ENCODE assay signal across 24 cellular contexts in the genomic region with DNA sequence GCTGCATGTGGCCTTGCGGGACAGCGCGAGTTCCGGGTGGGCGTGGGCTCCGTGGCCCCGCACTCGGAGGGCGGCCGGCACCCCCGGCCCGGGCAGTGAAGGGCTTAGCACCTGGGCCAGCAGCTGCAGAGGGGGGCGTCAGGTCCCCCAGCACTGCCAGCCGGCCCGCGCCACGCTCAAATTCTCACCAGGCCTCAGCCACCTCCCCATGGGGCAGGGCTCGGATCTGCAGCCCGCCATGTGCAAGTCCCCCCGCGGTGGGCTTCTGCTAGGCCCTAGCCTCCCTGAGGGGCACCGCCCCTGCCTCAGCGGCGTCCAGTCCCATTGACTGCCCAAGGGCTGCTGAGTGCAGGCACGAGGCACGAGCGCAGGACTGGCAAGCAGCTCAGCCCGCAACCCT. TPM values are rescaled to one million over a fixed set of nuclear protein-coding genes. Genes with fewer than 3 reads are reported as not detected.
DNase-seq lines count a peak whose midpoint lies in the region; ATAC-seq, FAIRE-seq and TF ChIP-seq lines count a peak whose summit lies in the region.
"Had no signal": no experiment of that assay in that cellular context is flagged by ENCODE, and none has a peak within 500 bp of the region (broad histone marks: within the 10 kb centered on the region; RNA-seq: fewer than 3 reads in every experiment).

No MANE protein-coding gene starts in this region.

- H2AFZ ChIP-seq in neuronal stem cell (ENCODE audit: low read length), result no peak overlapping the region

- H3K27me3 ChIP-seq in CD4-positive, alpha-beta T cell (ENCODE audit: control insufficient read depth, insufficient read depth, low read length), result no peaks in the 10 kb centered on the region
- H3K27me3 ChIP-seq in neuronal stem cell (ENCODE audit: control insufficient read depth in 3 of 3, insufficient read depth in 3 of 3, low read depth in 1 of 3, low read length in 3 of 3), result peaks cover 0 to 2% (median 0%) of the 10 kb centered on the region in 3 experiments

- H3K9me3 ChIP-seq in CD4-positive, alpha-beta T cell (ENCODE audit: control insufficient read depth, low read length), result no peaks in the 10 kb centered on the region
- H3K9me3 ChIP-seq in kidney (ENCODE audit: control insufficient read depth in 1 of 2, low read length in 2 of 2) (no peaks in the 10 kb centered on the region), neuronal stem cell (replicated peaks in 1 of 2; ENCODE audit: control insufficient read depth in 2 of 2, insufficient read depth in 1 of 2, low read depth in 1 of 2, low read length in 2 of 2) (peaks cover 2% of the 10 kb centered on the region in 2 donors)
- H3K9me3 ChIP-seq: A549 had no signal

- FAIRE-seq in kidney (lab: Jason Lieb, UNC) (no peak), frontal cortex (lab: Jason Lieb, UNC) (no peak), GM12891 (lab: Jason Lieb, UNC) (no peak)
- FAIRE-seq: A549, GM12878, GM19239 had no signal

- no peak for TF ChIP-seq POLR2A in GM12891 (IDR thresholded peaks at IDR 0.05; ENCODE audit: low read depth, low read length)

- no peaks in the 10 kb centered on the region for H3K9me3 Mint-ChIP-seq in CD4-positive, alpha-beta T cell
- H3K9me3 Mint-ChIP-seq: CD8-positive, alpha-beta memory T cell had no signal

- H3K18ac ChIP-seq in neuronal stem cell (ENCODE audit: low read length), result peak overlapping the region; percentile 48

- H3K27me3 Mint-ChIP-seq in CD4-positive, alpha-beta T cell, result no peaks in the 10 kb centered on the region
- H3K27me3 Mint-ChIP-seq: B cell; CD4-positive, alpha-beta memory T cell had no signal

- H3K4me1 ChIP-seq in kidney (ENCODE audit: control insufficient read depth in 1 of 2, insufficient read depth in 1 of 2, low read depth in 1 of 2, low read length in 2 of 2), result peaks cover 0 to 8% of the 10 kb centered on the region in 2 donors
- H3K4me1 ChIP-seq in neuronal stem cell (ENCODE audit: control insufficient read depth in 2 of 2, insufficient read depth in 1 of 2, low read depth in 1 of 2, low read length in 2 of 2), result peaks cover 0 to 9% of the 10 kb centered on the region in 2 donors

- POLR2A ChIA-PET in CD4-positive, alpha-beta T cell (lab: Charles Lee), result interaction anchor here (1.1 to 5.1 kb wide), 2 partner anchors 101 to 125 kb away, joined by 3 to 48 read pairs; a partner anchor contains a TSS

- no peak overlapping the region for H3K27ac ChIP-seq in CD4-positive, alpha-beta T cell (ENCODE audit: low read depth, low read length)
- H3K27ac ChIP-seq in kidney (ENCODE audit: low read depth in 2 of 2, low read length in 2 of 2) (no peak overlapping the region), neuronal stem cell (replicated peaks; ENCODE audit: low read length) (no peak overlapping the region)
- H3K27ac ChIP-seq: 22Rv1; A549; BLaER1 treated with 17β-estradiol and CSF1 and Interleukin-3, amounts not matched to agents 10 nM and 100 nM; C4-2B had no signal

- no peak overlapping the region for H4K8ac ChIP-seq in neuronal stem cell (ENCODE audit: low read depth, low read length)

- no peak for TF ChIP-seq CTCF in CD4-positive, alpha-beta T cell (IDR thresholded peaks at IDR 0.05)
- TF ChIP-seq CTCF in kidney (IDR thresholded peaks at IDR 0.05; ENCODE audit: borderline replicate concordance, extremely low read depth, insufficient read depth), result no peak

- H2BK5ac ChIP-seq in neuronal stem cell (ENCODE audit: low read length), result peak overlapping the region; percentile 53

- H3K4me3 ChIP-seq in kidney (ENCODE audit: low read length in 2 of 2) (no peak overlapping the region), neuronal stem cell (ENCODE audit: low read length in 2 of 2) (no peak overlapping the region)
- H3K4me3 ChIP-seq: A549; BLaER1 treated with 17β-estradiol and CSF1 and Interleukin-3, amounts not matched to agents 10 nM and 100 nM; GM12878 had no signal

- no peak overlapping the region for H2BK120ac ChIP-seq in neuronal stem cell (ENCODE audit: low read depth, low read length)

- H3K9ac ChIP-seq in kidney (ENCODE audit: low read length in 2 of 2), result no peak overlapping the region
- H3K9ac ChIP-seq in neuronal stem cell (ENCODE audit: low read depth, low read length, poor library complexity), result no peak overlapping the region
- H3K9ac ChIP-seq: BLaER1 treated with 17β-estradiol and CSF1 and Interleukin-3, amounts not matched to agents 10 nM and 100 nM had no signal

- no peak overlapping the region for H4K91ac ChIP-seq in neuronal stem cell (ENCODE audit: low read depth, low read length, poor library complexity)

- CTCF ChIA-PET in CD4-positive, alpha-beta T cell (lab: Charles Lee), result interaction anchor here (1.6 to 4.3 kb wide), 2 partner anchors 17 to 124 kb away, joined by 4 to 19 read pairs; a partner anchor contains a TSS

- H2AK5ac ChIP-seq in neuronal stem cell (ENCODE audit: low read depth, low read length), result no peak overlapping the region

- H3K36me3 ChIP-seq in kidney (ENCODE audit: control insufficient read depth in 1 of 2, insufficient read depth in 2 of 2, low read length in 2 of 2) (no peaks in the 10 kb centered on the region), neuronal stem cell (replicated peaks in 1 of 2; ENCODE audit: control insufficient read depth in 2 of 2, insufficient read depth in 2 of 2, low read length in 2 of 2) (no peaks in the 10 kb centered on the region)

- peak overlapping the region; percentile 90 for H2BK12ac ChIP-seq in neuronal stem cell (ENCODE audit: low read length)

- H3K4me3 Mint-ChIP-seq in CD4-positive, alpha-beta T cell, result no peak overlapping the region
- H3K4me3 Mint-ChIP-seq: B cell had no signal

- no CpG with 5 or more reads among the region's 28 CpGs for WGBS in neuronal stem cell (ENCODE audit: extremely low coverage in 2 of 2, insufficient read length in 2 of 2, insufficient replicate concordance in 1 of 2), 2 donors

- H2BK15ac ChIP-seq in neuronal stem cell (ENCODE audit: low read length), result no peak overlapping the region

- no peaks in the 10 kb centered on the region for H3K79me1 ChIP-seq in neuronal stem cell (ENCODE audit: low read depth, low read length)

- H3K36me3 Mint-ChIP-seq in CD4-positive, alpha-beta T cell (ENCODE audit: low read depth), result peaks cover 33% of the 10 kb centered on the region

- peak overlapping the region; percentile 53 for H3K4ac ChIP-seq in neuronal stem cell (ENCODE audit: low read length)

- no peak overlapping the region for H3K23ac ChIP-seq in neuronal stem cell (ENCODE audit: low read depth, low read length, poor library complexity)

- peak overlapping the region; percentile 93 for H3K27ac Mint-ChIP-seq in CD4-positive, alpha-beta T cell
- H3K27ac Mint-ChIP-seq: B cell had no signal

- H3K14ac ChIP-seq in neuronal stem cell (ENCODE audit: low read length), result no peak overlapping the region

- DNase-seq in activated gamma-delta T cell (lab: John Stamatoyannopoulos, UW) (peak; percentile 13), activated gamma-delta T cell treated with Interleukin-2 at 50 U/mL for 16 hours (no peak), kidney (peak; percentile 70), neuronal stem cell (ENCODE audit: low spot score) (no peak), NCI-H748 (lab: John Stamatoyannopoulos, UW; ENCODE audit: unreplicated experiment) (no peak), frontal cortex (ENCODE audit: low spot score in 2 of 2) (no peak), GM12891 (ENCODE audit: insufficient read length, low spot score) (no peak)
- DNase-seq in CD4-positive, alpha-beta T cell, result no peak
- DNase-seq: AML-193; CD8-positive, alpha-beta memory T cell; COR-L47; DMS 273 treated with DMSO at 0.1 percent for 48 hours; DMS153; DMS79; EL; GDM1 had no signal

- intact Hi-C loops in CD4-positive, alpha-beta T cell (cut with DNase I, micrococcal nuclease), result no loop called here
- intact Hi-C loops in kidney (cut with DNase I), result no loop called here

- ATAC-seq in CD4-positive, alpha-beta T cell (ENCODE audit: poor library complexity), result no peak
- ATAC-seq: A549, GM12878 had no signal

- no peak overlapping the region for H3K4me2 ChIP-seq in neuronal stem cell (ENCODE audit: insufficient read depth, low read length, poor library complexity, severe bottlenecking)
- H3K4me2 ChIP-seq: A549; BLaER1 treated with 17β-estradiol and CSF1 and Interleukin-3, amounts not matched to agents 10 nM and 100 nM had no signal

- H3K4me1 Mint-ChIP-seq in CD4-positive, alpha-beta T cell (ENCODE audit: low read depth), result peaks cover 47% of the 10 kb centered on the region

TF ChIP-seq in GM12891, 5 proteins besides CTCF, POLR2A, EP300 and RAD21:
- TF ChIP-seq POU2F2 (IDR thresholded peaks at IDR 0.05; ENCODE audit: low read depth, low read length) (no peak), SPI1 (IDR thresholded peaks at IDR 0.05; ENCODE audit: low read depth, low read length) (no peak), TAF1 (IDR thresholded peaks at IDR 0.05; ENCODE audit: low read depth, low read length) (no peak), POLR2AphosphoS5 (IDR thresholded peaks at IDR 0.05; ENCODE audit: low read depth, low read length) (no peak), PAX5 (IDR thresholded peaks at IDR 0.05; ENCODE audit: insufficient read depth, low read length, severe bottlenecking) (no peak)

RNA-seq across cellular contexts. Expression of a gene that starts 2.6 kb away (rescaled TPM):
- total RNA-seq in CD4-positive, alpha-beta T cell, result 100 to 1,000 TPM in 1 of 2 experiments, 10 to 100 TPM in 1; 98.1 to 108 TPM
- total RNA-seq in kidney, result 15.2 TPM
- 2.3 TPM for polyA plus RNA-seq in kidney (ENCODE audit: insufficient read depth, low read depth, low replicate concordance)
- polyA plus RNA-seq in neuronal stem cell (2013, experiment 1 of 2), result 25.3 TPM
- polyA plus RNA-seq in neuronal stem cell (2013, experiment 2 of 2), result 24.6 TPM
- 31.8 TPM for total RNA-seq in frontal cortex
- 15.1 TPM for polyA plus RNA-seq in GM12891 (2012; ENCODE audit: low read depth, missing spikeins)

Comparison
In these comparisons a context has a peak if more than half of its experiments do, and no peak if none do; other contexts are left out.
1. DNase-seq: peak in activated gamma-delta T cell (single experiment) and kidney (single experiment); none in activated gamma-delta T cell treated with Interleukin-2 at 50 U/mL for 16 hours (single experiment), CD4-positive, alpha-beta T cell (0 of 10), neuronal stem cell (single experiment), NCI-H748 (single experiment), frontal cortex (0 of 2) and GM12891 (single experiment).